ENCODE assay signal across 1 cellular context in the genomic region with DNA sequence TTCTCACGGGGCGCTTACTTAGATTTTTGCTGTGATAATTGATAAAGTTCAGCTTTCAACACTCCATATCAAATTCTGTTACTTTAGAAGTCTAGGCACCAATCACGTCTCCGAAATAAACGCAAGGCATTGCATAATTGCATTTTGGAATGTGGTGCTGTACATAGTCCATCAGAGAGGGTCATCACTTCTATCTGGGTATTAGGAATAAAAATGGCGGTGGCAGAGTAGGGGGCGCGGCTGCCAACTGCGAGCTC.
TF ChIP-seq lines count a peak whose summit lies in the region.

No MANE protein-coding gene starts in this region.

TF ChIP-seq in IMR-90, 13 proteins besides CTCF, POLR2A, EP300 and RAD21:
- TF ChIP-seq BHLHE40 (IDR thresholded peaks at IDR 0.05; ENCODE audit: low read depth, low read length), result no peak
- TF ChIP-seq CEBPB (IDR thresholded peaks at IDR 0.05; ENCODE audit: low read depth, low read length), result peak; percentile 50; the same call in 1 of the 2 replicates
